1 cellular context compared by ENCODE assay signal in the genomic region with DNA sequence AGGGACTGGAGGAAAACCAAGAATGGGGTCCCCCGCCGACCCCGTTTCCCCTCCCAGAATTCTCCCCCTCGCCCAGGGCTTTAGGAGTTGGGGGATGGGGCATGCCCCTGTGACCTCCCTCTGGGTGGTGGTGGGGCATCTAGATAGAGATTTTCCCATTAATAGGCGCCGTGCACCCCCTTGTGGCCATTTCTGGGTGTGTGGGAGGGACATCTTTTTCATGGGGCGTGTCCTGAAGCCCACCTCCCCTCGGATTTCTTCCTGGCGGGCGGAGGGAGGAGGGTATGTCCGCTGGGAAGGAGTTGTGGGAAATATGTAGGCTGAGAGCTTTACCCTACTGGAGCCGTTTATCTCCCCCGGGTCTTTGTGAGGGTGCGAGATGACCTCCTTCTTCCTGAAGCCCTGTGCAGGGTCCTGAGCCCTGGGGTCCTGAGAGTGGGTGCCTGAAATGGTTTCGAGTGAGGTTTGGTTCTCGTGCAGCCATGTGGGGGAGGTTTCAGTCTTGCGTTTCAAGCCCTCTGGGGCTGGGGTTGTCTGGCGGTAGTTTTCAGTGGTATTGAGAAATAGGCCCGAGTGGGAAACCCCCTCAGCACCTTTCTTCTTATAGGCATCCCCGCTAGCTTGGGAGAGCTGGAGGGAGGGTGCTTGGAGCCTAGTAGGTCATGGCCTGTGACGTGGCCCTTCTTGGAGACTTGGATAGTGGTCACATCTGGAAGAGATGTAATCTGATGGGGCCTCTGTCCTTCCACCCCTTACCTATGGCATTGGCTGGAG.
TF ChIP-seq lines count a peak whose summit lies in the region.

No MANE protein-coding gene starts in this region.

TF ChIP-seq in GM12878, 131 proteins besides CTCF, POLR2A, EP300 and RAD21 (continued from another document and continues in another):
- TF ChIP-seq, protein P1, sequence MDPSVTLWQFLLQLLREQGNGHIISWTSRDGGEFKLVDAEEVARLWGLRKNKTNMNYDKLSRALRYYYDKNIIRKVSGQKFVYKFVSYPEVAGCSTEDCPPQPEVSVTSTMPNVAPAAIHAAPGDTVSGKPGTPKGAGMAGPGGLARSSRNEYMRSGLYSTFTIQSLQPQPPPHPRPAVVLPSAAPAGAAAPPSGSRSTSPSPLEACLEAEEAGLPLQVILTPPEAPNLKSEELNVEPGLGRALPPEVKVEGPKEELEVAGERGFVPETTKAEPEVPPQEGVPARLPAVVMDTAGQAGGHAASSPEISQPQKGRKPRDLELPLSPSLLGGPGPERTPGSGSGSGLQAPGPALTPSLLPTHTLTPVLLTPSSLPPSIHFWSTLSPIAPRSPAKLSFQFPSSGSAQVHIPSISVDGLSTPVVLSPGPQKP (IDR thresholded peaks at IDR 0.05; ENCODE audit: low read depth, low read length), result no peak
- TF ChIP-seq NRF1 (conservative IDR thresholded peaks at IDR 0.05; ENCODE audit: low read depth, low read length) (no peak), NR2F1 (conservative IDR thresholded peaks at IDR 0.05) (peak; percentile 99), SMARCA5 (IDR thresholded peaks at IDR 0.05) (no peak; the same call in none of the 2 replicates), NR2C1 (IDR thresholded peaks at IDR 0.05) (0 out of 2 replicates have a peak, but pooled peaks have one; percentile 19), EGR1 (IDR thresholded peaks at IDR 0.05; ENCODE audit: borderline replicate concordance in 1 of 2, low read depth in 2 of 2, low read length in 2 of 2) (no peak), RFX5 (IDR thresholded peaks at IDR 0.05; ENCODE audit: low read depth, low read length) (no peak), PML (IDR thresholded peaks at IDR 0.05; ENCODE audit: low read length) (peak; percentile 59; the same call in 1 of the 2 replicates), ZNF207 (IDR thresholded peaks at IDR 0.05; ENCODE audit: borderline replicate concordance) (no peak), TCF12 (IDR thresholded peaks at IDR 0.05; ENCODE audit: low read depth, low read length) (no peak), NFYA (IDR thresholded peaks at IDR 0.05; ENCODE audit: borderline replicate concordance, low read depth, low read length) (no peak), ATF7 (IDR thresholded peaks at IDR 0.05; ENCODE audit: low read depth) (0 out of 2 replicates have a peak, but pooled peaks have one; percentile 17), CBX5 (IDR thresholded peaks at IDR 0.05; ENCODE audit: low read depth) (no peak), EED (IDR thresholded peaks at IDR 0.05; ENCODE audit: low read depth) (no peak; the same call in 1 of the 2 replicates), SIX5 (IDR thresholded peaks at IDR 0.05; ENCODE audit: low read depth, low read length, severe bottlenecking) (no peak), ZNF24 (IDR thresholded peaks at IDR 0.05) (no peak), POLR2AphosphoS5 (IDR thresholded peaks at IDR 0.05; ENCODE audit: low read length) (peak; percentile 75; the same call in 1 of the 2 replicates), GABPA (IDR thresholded peaks at IDR 0.05; ENCODE audit: low read depth) (no peak), SUPT20H (IDR thresholded peaks at IDR 0.05; ENCODE audit: borderline replicate concordance, control insufficient read depth, low read depth, low read length) (no peak), HDAC6 (IDR thresholded peaks at IDR 0.05; ENCODE audit: unreplicated experiment) (no peak), FOS (IDR thresholded peaks at IDR 0.05; ENCODE audit: borderline replicate concordance, extremely low read depth, insufficient read length) (no peak), MYB (IDR thresholded peaks at IDR 0.05; ENCODE audit: borderline replicate concordance, low read depth, low read length) (no peak), ASH2L (IDR thresholded peaks at IDR 0.05; ENCODE audit: borderline replicate concordance, low read depth) (no peak), RAD51 (IDR thresholded peaks at IDR 0.05) (no peak), POLR2AphosphoS2 (IDR thresholded peaks at IDR 0.05; ENCODE audit: low read depth, low read length) (0 out of 2 replicates have a peak, but pooled peaks have one; percentile 4), CREM (IDR thresholded peaks at IDR 0.05; ENCODE audit: low read depth) (0 out of 2 replicates have a peak, but pooled peaks have one; percentile 23), NR2C2 (IDR thresholded peaks at IDR 0.05; ENCODE audit: borderline replicate concordance, control insufficient read depth, insufficient read length, low read depth) (no peak), WRNIP1 (IDR thresholded peaks at IDR 0.05; ENCODE audit: borderline replicate concordance, low read depth, low read length) (no peak), BMI1 (IDR thresholded peaks at IDR 0.05; ENCODE audit: borderline replicate concordance) (no peak)
- TF ChIP-seq, protein P2, sequence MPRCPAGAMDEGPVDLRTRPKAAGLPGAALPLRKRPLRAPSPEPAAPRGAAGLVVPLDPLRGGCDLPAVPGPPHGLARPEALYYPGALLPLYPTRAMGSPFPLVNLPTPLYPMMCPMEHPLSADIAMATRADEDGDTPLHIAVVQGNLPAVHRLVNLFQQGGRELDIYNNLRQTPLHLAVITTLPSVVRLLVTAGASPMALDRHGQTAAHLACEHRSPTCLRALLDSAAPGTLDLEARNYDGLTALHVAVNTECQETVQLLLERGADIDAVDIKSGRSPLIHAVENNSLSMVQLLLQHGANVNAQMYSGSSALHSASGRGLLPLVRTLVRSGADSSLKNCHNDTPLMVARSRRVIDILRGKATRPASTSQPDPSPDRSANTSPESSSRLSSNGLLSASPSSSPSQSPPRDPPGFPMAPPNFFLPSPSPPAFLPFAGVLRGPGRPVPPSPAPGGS (IDR thresholded peaks at IDR 0.05; ENCODE audit: borderline replicate concordance, insufficient read depth, low read depth, low read length, poor library complexity, severe bottlenecking), result no peak
- TF ChIP-seq, protein P3, sequence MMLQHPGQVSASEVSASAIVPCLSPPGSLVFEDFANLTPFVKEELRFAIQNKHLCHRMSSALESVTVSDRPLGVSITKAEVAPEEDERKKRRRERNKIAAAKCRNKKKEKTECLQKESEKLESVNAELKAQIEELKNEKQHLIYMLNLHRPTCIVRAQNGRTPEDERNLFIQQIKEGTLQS (IDR thresholded peaks at IDR 0.05; ENCODE audit: borderline replicate concordance, extremely low read depth, low read depth, low read length), result no peak
- TF ChIP-seq, protein P4, sequence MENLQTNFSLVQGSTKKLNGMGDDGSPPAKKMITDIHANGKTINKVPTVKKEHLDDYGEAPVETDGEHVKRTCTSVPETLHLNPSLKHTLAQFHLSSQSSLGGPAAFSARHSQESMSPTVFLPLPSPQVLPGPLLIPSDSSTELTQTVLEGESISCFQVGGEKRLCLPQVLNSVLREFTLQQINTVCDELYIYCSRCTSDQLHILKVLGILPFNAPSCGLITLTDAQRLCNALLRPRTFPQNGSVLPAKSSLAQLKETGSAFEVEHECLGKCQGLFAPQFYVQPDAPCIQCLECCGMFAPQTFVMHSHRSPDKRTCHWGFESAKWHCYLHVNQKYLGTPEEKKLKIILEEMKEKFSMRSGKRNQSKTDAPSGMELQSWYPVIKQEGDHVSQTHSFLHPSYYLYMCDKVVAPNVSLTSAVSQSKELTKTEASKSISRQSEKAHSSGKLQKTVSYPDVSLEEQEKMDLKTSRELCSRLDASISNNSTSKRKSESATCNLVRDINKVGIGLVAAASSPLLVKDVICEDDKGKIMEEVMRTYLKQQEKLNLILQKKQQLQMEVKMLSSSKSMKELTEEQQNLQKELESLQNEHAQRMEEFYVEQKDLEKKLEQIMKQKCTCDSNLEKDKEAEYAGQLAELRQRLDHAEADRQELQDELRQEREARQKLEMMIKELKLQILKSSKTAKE (IDR thresholded peaks at IDR 0.05; ENCODE audit: low read depth, poor library complexity, severe bottlenecking), result peak; percentile 91
- TF ChIP-seq, protein P5, sequence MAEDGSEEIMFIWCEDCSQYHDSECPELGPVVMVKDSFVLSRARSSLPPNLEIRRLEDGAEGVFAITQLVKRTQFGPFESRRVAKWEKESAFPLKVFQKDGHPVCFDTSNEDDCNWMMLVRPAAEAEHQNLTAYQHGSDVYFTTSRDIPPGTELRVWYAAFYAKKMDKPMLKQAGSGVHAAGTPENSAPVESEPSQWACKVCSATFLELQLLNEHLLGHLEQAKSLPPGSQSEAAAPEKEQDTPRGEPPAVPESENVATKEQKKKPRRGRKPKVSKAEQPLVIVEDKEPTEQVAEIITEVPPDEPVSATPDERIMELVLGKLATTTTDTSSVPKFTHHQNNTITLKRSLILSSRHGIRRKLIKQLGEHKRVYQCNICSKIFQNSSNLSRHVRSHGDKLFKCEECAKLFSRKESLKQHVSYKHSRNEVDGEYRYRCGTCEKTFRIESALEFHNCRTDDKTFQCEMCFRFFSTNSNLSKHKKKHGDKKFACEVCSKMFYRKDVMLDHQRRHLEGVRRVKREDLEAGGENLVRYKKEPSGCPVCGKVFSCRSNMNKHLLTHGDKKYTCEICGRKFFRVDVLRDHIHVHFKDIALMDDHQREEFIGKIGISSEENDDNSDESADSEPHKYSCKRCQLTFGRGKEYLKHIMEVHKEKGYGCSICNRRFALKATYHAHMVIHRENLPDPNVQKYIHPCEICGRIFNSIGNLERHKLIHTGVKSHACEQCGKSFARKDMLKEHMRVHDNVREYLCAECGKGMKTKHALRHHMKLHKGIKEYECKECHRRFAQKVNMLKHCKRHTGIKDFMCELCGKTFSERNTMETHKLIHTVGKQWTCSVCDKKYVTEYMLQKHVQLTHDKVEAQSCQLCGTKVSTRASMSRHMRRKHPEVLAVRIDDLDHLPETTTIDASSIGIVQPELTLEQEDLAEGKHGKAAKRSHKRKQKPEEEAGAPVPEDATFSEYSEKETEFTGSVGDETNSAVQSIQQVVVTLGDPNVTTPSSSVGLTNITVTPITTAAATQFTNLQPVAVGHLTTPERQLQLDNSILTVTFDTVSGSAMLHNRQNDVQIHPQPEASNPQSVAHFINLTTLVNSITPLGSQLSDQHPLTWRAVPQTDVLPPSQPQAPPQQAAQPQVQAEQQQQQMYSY (CRISPR knock-in tag; IDR thresholded peaks at IDR 0.05), result no peak
- TF ChIP-seq, protein P6, sequence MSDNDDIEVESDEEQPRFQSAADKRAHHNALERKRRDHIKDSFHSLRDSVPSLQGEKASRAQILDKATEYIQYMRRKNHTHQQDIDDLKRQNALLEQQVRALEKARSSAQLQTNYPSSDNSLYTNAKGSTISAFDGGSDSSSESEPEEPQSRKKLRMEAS (IDR thresholded peaks at IDR 0.05; ENCODE audit: low read depth, low read length), result no peak; the same call in 1 of the 2 replicates
- TF ChIP-seq, protein P7, sequence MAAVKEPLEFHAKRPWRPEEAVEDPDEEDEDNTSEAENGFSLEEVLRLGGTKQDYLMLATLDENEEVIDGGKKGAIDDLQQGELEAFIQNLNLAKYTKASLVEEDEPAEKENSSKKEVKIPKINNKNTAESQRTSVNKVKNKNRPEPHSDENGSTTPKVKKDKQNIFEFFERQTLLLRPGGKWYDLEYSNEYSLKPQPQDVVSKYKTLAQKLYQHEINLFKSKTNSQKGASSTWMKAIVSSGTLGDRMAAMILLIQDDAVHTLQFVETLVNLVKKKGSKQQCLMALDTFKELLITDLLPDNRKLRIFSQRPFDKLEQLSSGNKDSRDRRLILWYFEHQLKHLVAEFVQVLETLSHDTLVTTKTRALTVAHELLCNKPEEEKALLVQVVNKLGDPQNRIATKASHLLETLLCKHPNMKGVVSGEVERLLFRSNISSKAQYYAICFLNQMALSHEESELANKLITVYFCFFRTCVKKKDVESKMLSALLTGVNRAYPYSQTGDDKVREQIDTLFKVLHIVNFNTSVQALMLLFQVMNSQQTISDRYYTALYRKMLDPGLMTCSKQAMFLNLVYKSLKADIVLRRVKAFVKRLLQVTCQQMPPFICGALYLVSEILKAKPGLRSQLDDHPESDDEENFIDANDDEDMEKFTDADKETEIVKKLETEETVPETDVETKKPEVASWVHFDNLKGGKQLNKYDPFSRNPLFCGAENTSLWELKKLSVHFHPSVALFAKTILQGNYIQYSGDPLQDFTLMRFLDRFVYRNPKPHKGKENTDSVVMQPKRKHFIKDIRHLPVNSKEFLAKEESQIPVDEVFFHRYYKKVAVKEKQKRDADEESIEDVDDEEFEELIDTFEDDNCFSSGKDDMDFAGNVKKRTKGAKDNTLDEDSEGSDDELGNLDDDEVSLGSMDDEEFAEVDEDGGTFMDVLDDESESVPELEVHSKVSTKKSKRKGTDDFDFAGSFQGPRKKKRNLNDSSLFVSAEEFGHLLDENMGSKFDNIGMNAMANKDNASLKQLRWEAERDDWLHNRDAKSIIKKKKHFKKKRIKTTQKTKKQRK (IDR thresholded peaks at IDR 0.05; ENCODE audit: low read depth, low read length), result no peak
- TF ChIP-seq, protein P8, sequence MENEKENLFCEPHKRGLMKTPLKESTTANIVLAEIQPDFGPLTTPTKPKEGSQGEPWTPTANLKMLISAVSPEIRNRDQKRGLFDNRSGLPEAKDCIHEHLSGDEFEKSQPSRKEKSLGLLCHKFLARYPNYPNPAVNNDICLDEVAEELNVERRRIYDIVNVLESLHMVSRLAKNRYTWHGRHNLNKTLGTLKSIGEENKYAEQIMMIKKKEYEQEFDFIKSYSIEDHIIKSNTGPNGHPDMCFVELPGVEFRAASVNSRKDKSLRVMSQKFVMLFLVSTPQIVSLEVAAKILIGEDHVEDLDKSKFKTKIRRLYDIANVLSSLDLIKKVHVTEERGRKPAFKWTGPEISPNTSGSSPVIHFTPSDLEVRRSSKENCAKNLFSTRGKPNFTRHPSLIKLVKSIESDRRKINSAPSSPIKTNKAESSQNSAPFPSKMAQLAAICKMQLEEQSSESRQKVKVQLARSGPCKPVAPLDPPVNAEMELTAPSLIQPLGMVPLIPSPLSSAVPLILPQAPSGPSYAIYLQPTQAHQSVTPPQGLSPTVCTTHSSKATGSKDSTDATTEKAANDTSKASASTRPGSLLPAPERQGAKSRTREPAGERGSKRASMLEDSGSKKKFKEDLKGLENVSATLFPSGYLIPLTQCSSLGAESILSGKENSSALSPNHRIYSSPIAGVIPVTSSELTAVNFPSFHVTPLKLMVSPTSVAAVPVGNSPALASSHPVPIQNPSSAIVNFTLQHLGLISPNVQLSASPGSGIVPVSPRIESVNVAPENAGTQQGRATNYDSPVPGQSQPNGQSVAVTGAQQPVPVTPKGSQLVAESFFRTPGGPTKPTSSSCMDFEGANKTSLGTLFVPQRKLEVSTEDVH (IDR thresholded peaks at IDR 0.05; ENCODE audit: low read depth, partially characterized antibody), result no peak
- TF ChIP-seq, protein P9, sequence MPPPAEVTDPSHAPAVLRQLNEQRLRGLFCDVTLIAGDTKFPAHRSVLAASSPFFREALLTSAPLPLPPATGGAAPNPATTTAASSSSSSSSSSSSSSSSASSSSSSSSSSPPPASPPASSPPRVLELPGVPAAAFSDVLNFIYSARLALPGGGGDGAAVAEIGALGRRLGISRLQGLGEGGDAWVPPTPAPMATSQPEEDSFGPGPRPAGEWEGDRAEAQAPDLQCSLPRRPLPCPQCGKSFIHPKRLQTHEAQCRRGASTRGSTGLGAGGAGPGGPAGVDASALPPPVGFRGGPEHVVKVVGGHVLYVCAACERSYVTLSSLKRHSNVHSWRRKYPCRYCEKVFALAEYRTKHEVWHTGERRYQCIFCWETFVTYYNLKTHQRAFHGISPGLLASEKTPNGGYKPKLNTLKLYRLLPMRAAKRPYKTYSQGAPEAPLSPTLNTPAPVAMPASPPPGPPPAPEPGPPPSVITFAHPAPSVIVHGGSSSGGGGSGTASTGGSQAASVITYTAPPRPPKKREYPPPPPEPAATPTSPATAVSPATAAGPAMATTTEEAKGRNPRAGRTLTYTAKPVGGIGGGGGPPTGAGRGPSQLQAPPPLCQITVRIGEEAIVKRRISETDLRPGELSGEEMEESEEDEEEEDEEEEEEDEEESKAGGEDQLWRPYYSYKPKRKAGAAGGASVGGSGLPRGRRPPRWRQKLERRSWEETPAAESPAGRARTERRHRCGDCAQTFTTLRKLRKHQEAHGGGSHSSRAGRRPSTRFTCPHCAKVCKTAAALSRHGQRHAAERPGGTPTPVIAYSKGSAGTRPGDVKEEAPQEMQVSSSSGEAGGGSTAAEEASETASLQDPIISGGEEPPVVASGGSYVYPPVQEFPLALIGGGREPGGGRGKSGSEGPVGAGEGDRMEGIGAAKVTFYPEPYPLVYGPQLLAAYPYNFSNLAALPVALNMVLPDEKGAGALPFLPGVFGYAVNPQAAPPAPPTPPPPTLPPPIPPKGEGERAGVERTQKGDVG (CRISPR knock-in tag; IDR thresholded peaks at IDR 0.05), result no peak
